Comparison of ENCODE assay signal across 1 cellular context in genomic region chr1:207219979-207220889, GRCh38.
TF ChIP-seq lines count a peak whose summit lies in the region.

No MANE protein-coding gene starts in this region.

TF ChIP-seq in H1, 55 proteins besides CTCF, POLR2A, EP300 and RAD21:
- no peak for TF ChIP-seq SP2 (IDR thresholded peaks at IDR 0.05; ENCODE audit: low read length)
- no peak for TF ChIP-seq PHF8 (conservative IDR thresholded peaks at IDR 0.05; ENCODE audit: low read depth, low read length)
- no peak for TF ChIP-seq SUZ12 (IDR thresholded peaks at IDR 0.05; ENCODE audit: low read length)
- no peak for TF ChIP-seq SP4 (IDR thresholded peaks at IDR 0.05; ENCODE audit: low read length)
- TF ChIP-seq TAF1 (IDR thresholded peaks at IDR 0.05; ENCODE audit: low read depth, low read length): no peak
- TF ChIP-seq SIRT6 (IDR thresholded peaks at IDR 0.05; ENCODE audit: low read length): no peak
- no peak for TF ChIP-seq KDM5A (IDR thresholded peaks at IDR 0.05; ENCODE audit: low read length)
- TF ChIP-seq JUN (IDR thresholded peaks at IDR 0.05; ENCODE audit: low read depth, low read length): no peak
- TF ChIP-seq CHD7 (IDR thresholded peaks at IDR 0.05; ENCODE audit: insufficient replicate concordance, low read length): no peak
- TF ChIP-seq NANOG (IDR thresholded peaks at IDR 0.05; ENCODE audit: insufficient read depth, low read depth, low read length, poor library complexity, severe bottlenecking): no peak
- TF ChIP-seq GABPA (IDR thresholded peaks at IDR 0.05; ENCODE audit: borderline replicate concordance, insufficient read depth, low read length): no peak
- TF ChIP-seq YY1 (IDR thresholded peaks at IDR 0.05; ENCODE audit: low read depth, low read length): no peak
- TF ChIP-seq POU5F1 (IDR thresholded peaks at IDR 0.05; ENCODE audit: low read depth, low read length): no peak
- TF ChIP-seq ZNF274 (IDR thresholded peaks at IDR 0.05; ENCODE audit: borderline replicate concordance, extremely low read depth, low read length): no peak
- TF ChIP-seq CREB1 (IDR thresholded peaks at IDR 0.05): no peak
- no peak for TF ChIP-seq SRF (IDR thresholded peaks at IDR 0.05; ENCODE audit: low read depth, low read length)
- no peak for TF ChIP-seq CTBP2 (IDR thresholded peaks at IDR 0.05; ENCODE audit: borderline replicate concordance, insufficient read depth, insufficient read length, low read length)
- TF ChIP-seq TAF7 (optimal IDR thresholded peaks at IDR 0.05; ENCODE audit: borderline replicate concordance, low read depth, low read length): no peak
